Comparison of ENCODE assay signal across 25 cellular contexts in genomic region chr2:133794114-133794513, GRCh38.
DNase-seq lines count a peak whose midpoint lies in the region; ATAC-seq, FAIRE-seq and TF ChIP-seq lines count a peak whose summit lies in the region.
"Had no signal": no experiment of that assay in that cellular context is flagged by ENCODE, and none has a peak within 500 bp of the region (broad histone marks: within the 10 kb centered on the region; RNA-seq: fewer than 3 reads in every experiment).

No MANE protein-coding gene starts in this region.

- 26% methylated on average over 1 of the region's 1 CpG for WGBS in HepG2 (ENCODE audit: low lambda C conversion rate)
- WGBS in right lobe of liver (ENCODE audit: insufficient coverage, low coverage, low lambda C conversion rate, missing lambda C conversion rate) = 57% methylated on average over 1 of the region's 1 CpG
- WGBS in IMR-90 (ENCODE audit: extremely low coverage in 2 of 2, insufficient read length in 1 of 2), 2 experiments = no CpG with 5 or more reads among the region's 1 CpG
- 79% methylated on average over 1 of the region's 1 CpG; no CpG with 5 or more reads in 1 of the 2 experiments for WGBS in H1 (ENCODE audit: extremely low coverage in 1 of 2, insufficient coverage in 1 of 2, insufficient read length in 1 of 2, insufficient replicate concordance in 2 of 2, low coverage in 1 of 2, low lambda C conversion rate in 2 of 2, missing lambda C conversion rate in 1 of 2), 2 experiments

- H3K56ac ChIP-seq in IMR-90 (ENCODE audit: extremely low read depth, insufficient read depth, low read length) (no peak overlapping the region), H1 (replicated peaks; ENCODE audit: insufficient read length, low read depth, low read length) (no peak overlapping the region)

- peak overlapping the region; percentile 47; the same call in 1 of the 2 replicates for H2BK20ac ChIP-seq in IMR-90 (ENCODE audit: low read depth, low read length)
- H2BK20ac ChIP-seq in H1 (ENCODE audit: low read length) = no peak overlapping the region

- BruUV-seq in HepG2 (replicated peaks; lab: Mats Ljungman, UMichigan) (no TSS peak), IMR-90 (replicated peaks; lab: Mats Ljungman, UMichigan) (no TSS peak)

- H3K9ac ChIP-seq in HepG2 (ENCODE audit: insufficient read depth, low read depth, low read length) (no peak overlapping the region), IMR-90 (ENCODE audit: low read depth, low read length) (no peak overlapping the region), H1 (replicated peaks in 1 of 4; ENCODE audit: extremely low read depth in 1 of 4, low read depth in 3 of 4, low read length in 3 of 4) (no peak overlapping the region)
- H3K9ac ChIP-seq: BLaER1 had no signal

- H3K4me3 ChIP-seq in HepG2 (replicated peaks in 1 of 3; ENCODE audit: insufficient read depth in 1 of 3, low read depth in 2 of 3, low read length in 3 of 3) = no peak overlapping the region
- H3K4me3 ChIP-seq in right lobe of liver = no peak overlapping the region
- no peak overlapping the region for H3K4me3 ChIP-seq in IMR-90 (ENCODE audit: insufficient read depth, low read depth, low read length)
- H3K4me3 ChIP-seq in H1 (ENCODE audit: extremely low read depth in 1 of 4, insufficient read depth in 2 of 4, low read depth in 3 of 4, low read length in 4 of 4) = no peak overlapping the region
- H3K4me3 ChIP-seq: BLaER1, GM12878 had no signal

- no peak overlapping the region for H3K27ac ChIP-seq in HepG2 (ENCODE audit: extremely low read length, insufficient read depth, low read length)
- no peak overlapping the region for H3K27ac ChIP-seq in right lobe of liver
- no peak overlapping the region for H3K27ac ChIP-seq in IMR-90 (ENCODE audit: insufficient read depth, low read length)
- no peak overlapping the region for H3K27ac ChIP-seq in H1 (ENCODE audit: low read depth, low read length)
- H3K27ac ChIP-seq: 22Rv1, BLaER1 had no signal

- TF ChIP-seq RAD21 in HepG2 (CRISPR knock-in tag; IDR thresholded peaks at IDR 0.05) (no peak), IMR-90 (IDR thresholded peaks at IDR 0.05; ENCODE audit: low read length) (no peak), H1 (IDR thresholded peaks at IDR 0.05 in 1 of 2, conservative IDR thresholded peaks at IDR 0.05 in 1 of 2; ENCODE audit: low read depth in 2 of 2, low read length in 2 of 2) (no peak)

- intact Hi-C loops in HepG2 (cut with micrococcal nuclease; ENCODE audit: unreplicated experiment) (no loop called here), right lobe of liver (cut with DNase I) (no loop called here), IMR-90 (cut with micrococcal nuclease) (no loop called here)

- CTCF ChIA-PET in HepG2 (lab: Yijun Ruan, JAX; ENCODE audit: low intra/inter-chr PET ratio, low total read pairs) (no interaction called here), IMR-90 (lab: Yijun Ruan, JAX) (no interaction called here), H1 (lab: Charles Lee; ENCODE audit: partially characterized antibody) (no interaction called here)

- H4K20me1 ChIP-seq in HepG2 (ENCODE audit: insufficient read depth, low read length) (no peaks in the 10 kb centered on the region), IMR-90 (ENCODE audit: insufficient read depth, low read length) (no peaks in the 10 kb centered on the region), H1 (replicated peaks in 1 of 2; ENCODE audit: control insufficient read depth in 1 of 2, insufficient read depth in 2 of 2, low read length in 2 of 2) (no peaks in the 10 kb centered on the region)
- H4K20me1 ChIP-seq: BLaER1 had no signal

- H2BK5ac ChIP-seq in IMR-90 (ENCODE audit: low read depth, low read length, poor library complexity, severe bottlenecking) (no peak overlapping the region), H1 (ENCODE audit: low read depth, low read length) (no peak overlapping the region)

- H3K79me2 ChIP-seq in HepG2 (ENCODE audit: insufficient read depth, low read length) = no peaks in the 10 kb centered on the region
- H3K79me2 ChIP-seq in H1 (ENCODE audit: control insufficient read depth in 1 of 2, insufficient read depth in 2 of 2, low read length in 2 of 2) = no peaks in the 10 kb centered on the region

- 0 out of 2 replicates have a peak overlapping the region, but pooled peaks have one; percentile 38 for H2AK5ac ChIP-seq in IMR-90 (ENCODE audit: low read depth, low read length)
- no peak overlapping the region for H2AK5ac ChIP-seq in H1 (ENCODE audit: low read depth, low read length)

- H3K4ac ChIP-seq in IMR-90 (ENCODE audit: low read depth, low read length) (no peak overlapping the region; the same call in 1 of the 2 replicates), H1 (replicated peaks; ENCODE audit: insufficient read length, low read depth, low read length) (no peak overlapping the region)

- H3K27me3 ChIP-seq in HepG2 (ENCODE audit: control insufficient read depth in 1 of 2, insufficient read depth in 2 of 2, low read length in 2 of 2) = peaks cover 0 to 4% of the 10 kb centered on the region in 2 experiments; a peak in 1 of 5 replicates
- H3K27me3 ChIP-seq in right lobe of liver = no peaks in the 10 kb centered on the region
- H3K27me3 ChIP-seq in IMR-90 (ENCODE audit: control insufficient read depth, insufficient read depth, low read length) = no peaks in the 10 kb centered on the region
- 0 out of 7 replicates have a peak, but pooled peaks cover 0 to 2% (median 0%) of the 10 kb centered on the region in 4 experiments for H3K27me3 ChIP-seq in H1 (replicated peaks in 1 of 4; ENCODE audit: control insufficient read depth in 3 of 4, extremely low read depth in 1 of 4, insufficient read depth in 3 of 4, low read length in 3 of 4)
- H3K27me3 ChIP-seq: BE2C, BLaER1 had no signal

- in situ Hi-C loops in HepG2 (cut with HindIII; ENCODE audit: extremely low pct_ligation_motif_present, low pct_unique_long_range_greater_than_20kb) = no loop called here
- in situ Hi-C loops in IMR-90 (cut with MboI; ENCODE audit: low sequenced_read_pairs) = no loop called here

- H2BK12ac ChIP-seq in H1 (ENCODE audit: low read depth, low read length) = no peak overlapping the region

- H4K91ac ChIP-seq in IMR-90 (ENCODE audit: insufficient read depth, low read depth, low read length) = no peak overlapping the region
- no peak overlapping the region for H4K91ac ChIP-seq in H1 (replicated peaks; ENCODE audit: insufficient read length, low read length)

- H3K4me1 ChIP-seq in HepG2 (ENCODE audit: insufficient read depth, low read length) (peaks cover 6% of the 10 kb centered on the region), right lobe of liver (no peaks in the 10 kb centered on the region), IMR-90 (ENCODE audit: control insufficient read depth, insufficient read depth, low read length) (peaks cover 12% of the 10 kb centered on the region), H1 (replicated peaks in 1 of 4; ENCODE audit: control insufficient read depth in 3 of 4, insufficient read depth in 4 of 4, low read length in 3 of 4) (no peaks in the 10 kb centered on the region)
- H3K4me1 ChIP-seq: BE2C, BLaER1 had no signal

- no peak overlapping the region for H2BK15ac ChIP-seq in IMR-90 (ENCODE audit: low read depth, low read length)
- no peak overlapping the region for H2BK15ac ChIP-seq in H1 (ENCODE audit: low read length)

- H3K23ac ChIP-seq in IMR-90 (ENCODE audit: low read depth, low read length) (no peak overlapping the region), H1 (ENCODE audit: insufficient read length) (no peak overlapping the region)

- no peak overlapping the region for H2AK9ac ChIP-seq in IMR-90 (replicated peaks; ENCODE audit: low read depth, low read length, poor library complexity)

- H4K5ac ChIP-seq in IMR-90 (ENCODE audit: low read depth, low read length) = no peak overlapping the region
- no peak overlapping the region for H4K5ac ChIP-seq in H1 (ENCODE audit: insufficient read length, low read depth, low read length)

- peaks cover 11% of the 10 kb centered on the region; the same call in 1 of the 2 replicates for H3K9me1 ChIP-seq in IMR-90 (ENCODE audit: insufficient read depth, low read length)

- no peaks in the 10 kb centered on the region for H3K23me2 ChIP-seq in H1 (ENCODE audit: low read depth, low read length)

- dilution Hi-C loops in IMR-90 (cut with HindIII; ENCODE audit: low sequenced_read_pairs, unreplicated experiment) = no loop called here

- TF ChIP-seq CTCF in HepG2 (CRISPR knock-in tag; IDR thresholded peaks at IDR 0.05) = no peak
- TF ChIP-seq CTCF in right lobe of liver (IDR thresholded peaks at IDR 0.05) = no peak
- no peak for TF ChIP-seq CTCF in IMR-90 (conservative IDR thresholded peaks at IDR 0.05; ENCODE audit: low read depth, low read length)
- TF ChIP-seq CTCF in H1 (IDR thresholded peaks at IDR 0.05; ENCODE audit: control extremely low read depth in 1 of 3, insufficient read depth in 1 of 3, low read depth in 1 of 3, low read length in 3 of 3) = no peak

- H3K9me3 ChIP-seq in HepG2 (ENCODE audit: low read length) = 0 out of 2 replicates have a peak, but pooled peaks cover 6% of the 10 kb centered on the region
- peaks cover 0 to 4% (median 0%) of the 10 kb centered on the region in 4 donors for H3K9me3 ChIP-seq in right lobe of liver
- H3K9me3 ChIP-seq in IMR-90 (ENCODE audit: control insufficient read depth, insufficient read depth, low read length) = 0 out of 2 replicates have a peak, but pooled peaks cover 2% of the 10 kb centered on the region
- no peaks in the 10 kb centered on the region; a peak in 1 of 4 replicates for H3K9me3 ChIP-seq in H1 (ENCODE audit: insufficient read depth in 2 of 2, low read depth in 1 of 2, low read length in 1 of 2)
- H3K9me3 ChIP-seq: BE2C had no signal

- no peak for DNase-seq in HepG2 (ENCODE audit: low spot score)
- DNase-seq in right lobe of liver = no peak
- no peak for DNase-seq in IMR-90
- no peak for DNase-seq in H1 (ENCODE audit: low read depth in 1 of 2, low spot score in 2 of 2)
- DNase-seq: ACHN; BE2C; C1 segment of cervical spinal cord; CD4-positive, alpha-beta memory T cell; CD4-positive, CD25-positive, alpha-beta regulatory T cell; CD8-positive, alpha-beta memory T cell; COR-L47; DMS 273 treated with DMSO at 0.1 percent for 48 hours; DMS153; DMS53; DMS79; DND-41; EL; GDM1 had no signal

- no peak overlapping the region for H3K4me2 ChIP-seq in HepG2 (ENCODE audit: low read depth, low read length)
- no peak overlapping the region for H3K4me2 ChIP-seq in IMR-90 (ENCODE audit: low read depth, low read length)
- no peak overlapping the region for H3K4me2 ChIP-seq in H1 (ENCODE audit: insufficient read depth in 1 of 2, low read depth in 2 of 2, low read length in 2 of 2)
- H3K4me2 ChIP-seq: BLaER1 had no signal

- H3K14ac ChIP-seq in IMR-90 (replicated peaks; ENCODE audit: low read depth, low read length) (no peak overlapping the region), H1 (ENCODE audit: insufficient read length) (no peak overlapping the region)

- POLR2A ChIA-PET in HepG2 (lab: Yijun Ruan, JAX) (no interaction called here), IMR-90 (lab: Charles Lee; ENCODE audit: unreplicated experiment) (no interaction called here), H1 (lab: Charles Lee; ENCODE audit: partially characterized antibody) (no interaction called here)

- H2AFZ ChIP-seq in HepG2 (ENCODE audit: low read length) (no peak overlapping the region), IMR-90 (replicated peaks; ENCODE audit: low read length, poor library complexity) (no peak overlapping the region), H1 (ENCODE audit: low read length) (no peak overlapping the region)

- H2BK120ac ChIP-seq in IMR-90 (ENCODE audit: low read depth, low read length) (peak overlapping the region; percentile 57; the same call in 1 of the 2 replicates), H1 (replicated peaks; ENCODE audit: low read depth, low read length) (no peak overlapping the region)

- TF ChIP-seq POLR2A in HepG2 (IDR thresholded peaks at IDR 0.05; ENCODE audit: insufficient read depth in 1 of 2, low read depth in 2 of 2, low read length in 2 of 2) = no peak
- TF ChIP-seq POLR2A in right lobe of liver (IDR thresholded peaks at IDR 0.05) = no peak
- no peak for TF ChIP-seq POLR2A in IMR-90 (IDR thresholded peaks at IDR 0.05; ENCODE audit: low read depth, low read length)
- no peak for TF ChIP-seq POLR2A in H1 (IDR thresholded peaks at IDR 0.05; ENCODE audit: control extremely low read depth in 1 of 2, low read depth in 2 of 2, low read length in 2 of 2)

- H3K36me3 ChIP-seq in HepG2 (replicated peaks in 1 of 2; ENCODE audit: control insufficient read depth in 1 of 2, insufficient read depth in 2 of 2, low read length in 2 of 2) (no peaks in the 10 kb centered on the region), right lobe of liver (no peaks in the 10 kb centered on the region), IMR-90 (ENCODE audit: control insufficient read depth, insufficient read depth, low read length) (no peaks in the 10 kb centered on the region), H1 (ENCODE audit: control insufficient read depth in 2 of 4, insufficient read depth in 4 of 4, low read length in 3 of 4) (no peaks in the 10 kb centered on the region)
- H3K36me3 ChIP-seq: BE2C, BLaER1 had no signal

- no peak overlapping the region; a peak in 1 of 4 replicates for H4K8ac ChIP-seq in IMR-90 (ENCODE audit: low read depth in 2 of 2, low read length in 2 of 2)
- no peak overlapping the region for H4K8ac ChIP-seq in H1 (ENCODE audit: extremely low read depth, insufficient read depth, low read length)

- H3K18ac ChIP-seq in IMR-90 (ENCODE audit: low read depth, low read length) (no peak overlapping the region), H1 (ENCODE audit: extremely low read depth, low read length) (no peak overlapping the region)

- H3K79me1 ChIP-seq in IMR-90 (ENCODE audit: low read depth in 1 of 2, low read length in 2 of 2) (peaks cover 0 to 13% of the 10 kb centered on the region in 2 experiments; a peak in 2 of 4 replicates), H1 (ENCODE audit: low read depth, low read length) (no peaks in the 10 kb centered on the region)

- no peak for ATAC-seq in HepG2
- ATAC-seq in right lobe of liver = no peak
- no peak for ATAC-seq in IMR-90 (ENCODE audit: low read depth)
- ATAC-seq in GM21737 (IDR thresholded peaks at IDR 0.05; ENCODE audit: unreplicated experiment) = no peak
- no peak for ATAC-seq in HG02884 (IDR thresholded peaks at IDR 0.05; ENCODE audit: unreplicated experiment)
- ATAC-seq: GM12878 had no signal

- FAIRE-seq in HepG2 (lab: Jason Lieb, UNC) (no peak), H1 (lab: Jason Lieb, UNC) (no peak)
- FAIRE-seq: GM12878, GM12892, GM18507 had no signal

- no peak for TF ChIP-seq EP300 in HepG2 (IDR thresholded peaks at IDR 0.05; ENCODE audit: low read depth in 2 of 2, low read length in 2 of 2)
- TF ChIP-seq EP300 in HepG2 (CRISPR knock-in tag; IDR thresholded peaks at IDR 0.05; ENCODE audit: borderline replicate concordance) = no peak
- no peak for TF ChIP-seq EP300 in H1 (IDR thresholded peaks at IDR 0.05; ENCODE audit: borderline replicate concordance in 1 of 2, low read depth in 2 of 2, low read length in 2 of 2)

Comparison
In these comparisons a context has a peak if more than half of its experiments do, and no peak if none do; other contexts are left out.
1. Of the 41 proteins assayed by ChIP-seq in both HepG2 and H1: peak only in HepG2: none; only in H1: none; in both: MAFK; in neither: 40.